22 cellular contexts compared by ENCODE assay signal in the genomic region with DNA sequence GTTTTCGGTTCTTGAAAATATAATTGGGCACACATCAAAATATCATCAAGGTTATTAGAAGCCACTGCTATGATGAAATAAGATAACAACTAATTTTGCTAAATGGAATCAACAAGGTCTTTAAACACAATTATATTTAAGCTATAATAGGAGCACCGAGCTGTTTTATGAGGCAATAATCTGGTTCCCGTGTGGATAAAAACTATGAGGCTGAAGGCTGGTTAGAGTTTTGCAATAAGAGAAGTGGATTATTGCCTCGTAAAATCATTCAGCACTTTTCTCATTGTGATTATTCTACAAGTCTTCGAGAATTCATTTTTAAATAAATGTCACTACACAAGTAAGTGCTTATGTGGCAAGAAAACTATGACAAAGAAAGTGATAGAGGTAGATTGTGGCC.
"Had no signal": no experiment of that assay in that cellular context is flagged by ENCODE, and none has a peak within 500 bp of the region (broad histone marks: within the 10 kb centered on the region; RNA-seq: fewer than 3 reads in every experiment).

No MANE protein-coding gene starts in this region.

- H3K9me3 Mint-ChIP-seq: activated CD4-positive, alpha-beta T cell treated with anti-CD3 and anti-CD28 coated beads, Interleukin-2, amount 10 ng/mL, durations not matched to agents 7 days and 5 days; activated naive CD8-positive, alpha-beta T cell treated with anti-CD3 and anti-CD28 coated beads, Interleukin-2, amount 50 U/mL, for 24 hours had no signal

- H3K4me3 Mint-ChIP-seq: activated CD4-positive, alpha-beta memory T cell treated with anti-CD3 and anti-CD28 coated beads for 36 hours; activated CD4-positive, alpha-beta T cell treated with anti-CD3 and anti-CD28 coated beads, Interleukin-2, amount 10 ng/mL, durations not matched to agents 7 days and 5 days; activated naive CD8-positive, alpha-beta T cell treated with anti-CD3 and anti-CD28 coated beads, Interleukin-2, amount 50 U/mL, for 24 hours; activated T-cell treated with anti-CD3 and anti-CD28 coated beads, Interleukin-2, amount 50 U/mL, for 4 hours; T-helper 17 cell had no signal

- DNase-seq: activated CD4-positive, alpha-beta memory T cell treated with anti-CD3 and anti-CD28 coated beads for 36 hours; activated CD4-positive, alpha-beta T cell treated with anti-CD3 and anti-CD28 coated beads, Interleukin-2, amount 10 ng/mL, durations not matched to agents 7 days and 5 days; activated CD4-positive, CD25-positive, alpha-beta regulatory T cell; activated CD8-positive, alpha-beta memory T cell treated with anti-CD3 and anti-CD28 coated beads for 24 hours; activated effector memory CD4-positive, alpha-beta T cell treated with anti-CD3 and anti-CD28 coated beads, Interleukin-2, amount 50 U/mL, for 16 hours; activated naive CD4-positive, alpha-beta T cell treated with Interleukin-2 at 50 U/mL for 16 hours; activated naive CD8-positive, alpha-beta T cell treated with anti-CD3 and anti-CD28 coated beads, Interleukin-2, amount 50 U/mL, for 24 hours; activated T-cell treated with anti-CD3 and anti-CD28 coated beads, Interleukin-2, amount 50 U/mL, for 4 hours; amniotic stem cell; body of pancreas; central memory CD4-positive, alpha-beta T cell; NCI-H1092 treated with DMSO at 0.1 percent for 48 hours; NCI-H1417 treated with DMSO at 0.1 percent for 48 hours; NCI-H1694; NCI-H2029 treated with DMSO at 0.1 percent for 48 hours; NCI-H345; NCI-H510A; NCI-H526 treated with DMSO at 0.1 percent for 48 hours; SHP77; T-helper 17 cell; T-helper 9 cell had no signal

- H3K4me1 Mint-ChIP-seq: activated CD4-positive, alpha-beta T cell treated with anti-CD3 and anti-CD28 coated beads, Interleukin-2, amount 10 ng/mL, durations not matched to agents 7 days and 5 days; activated naive CD8-positive, alpha-beta T cell treated with anti-CD3 and anti-CD28 coated beads, Interleukin-2, amount 50 U/mL, for 24 hours; T-helper 17 cell had no signal

- H3K36me3 Mint-ChIP-seq: activated CD4-positive, alpha-beta memory T cell treated with anti-CD3 and anti-CD28 coated beads for 36 hours; activated naive CD4-positive, alpha-beta T cell treated with anti-CD3 and anti-CD28 coated beads, Interleukin-2, amount 50 U/mL, for 72 hours had no signal

- H3K27me3 Mint-ChIP-seq: activated CD4-positive, alpha-beta memory T cell treated with anti-CD3 and anti-CD28 coated beads for 36 hours; activated CD4-positive, alpha-beta T cell treated with anti-CD3 and anti-CD28 coated beads, Interleukin-2, amount 10 ng/mL, durations not matched to agents 7 days and 5 days; activated naive CD8-positive, alpha-beta T cell treated with anti-CD3 and anti-CD28 coated beads, Interleukin-2, amount 50 U/mL, for 24 hours; T-helper 17 cell had no signal

- H3K27ac Mint-ChIP-seq: activated CD4-positive, alpha-beta memory T cell treated with anti-CD3 and anti-CD28 coated beads for 36 hours; activated CD4-positive, alpha-beta T cell treated with anti-CD3 and anti-CD28 coated beads, Interleukin-2, amount 10 ng/mL, durations not matched to agents 7 days and 5 days; activated naive CD4-positive, alpha-beta T cell treated with anti-CD3 and anti-CD28 coated beads, Interleukin-2, amount 50 U/mL, for 72 hours; activated naive CD8-positive, alpha-beta T cell treated with anti-CD3 and anti-CD28 coated beads, Interleukin-2, amount 50 U/mL, for 24 hours; T-helper 17 cell had no signal

- ATAC-seq: activated naive CD4-positive, alpha-beta T cell treated with anti-CD3 and anti-CD28 coated beads, Interleukin-2, amount 50 U/mL, for 72 hours; activated naive CD8-positive, alpha-beta T cell treated with anti-CD3 and anti-CD28 coated beads, Interleukin-2, amount 50 U/mL, for 24 hours; activated T-cell treated with anti-CD3 and anti-CD28 coated beads, Interleukin-2, amount 50 U/mL, for 4 hours; body of pancreas; T-helper 17 cell had no signal
